ENCODE assay signal across 18 cellular contexts in genomic region chr1:204380293-204380831, GRCh38. TPM values are rescaled to one million over a fixed set of nuclear protein-coding genes. Genes with fewer than 3 reads are reported as not detected.
"Had no signal": no experiment of that assay in that cellular context is flagged by ENCODE, and none has a peak within 500 bp of the region (broad histone marks: within the 10 kb centered on the region; RNA-seq: fewer than 3 reads in every experiment).

No MANE protein-coding gene starts in this region.

- DNase-seq: activated CD4-positive, alpha-beta T cell treated with anti-CD3 and anti-CD28 coated beads, Interleukin-2, amount 10 ng/mL, durations not matched to agents 7 days and 5 days; activated CD8-positive, alpha-beta T cell treated with anti-CD3 and anti-CD28 coated beads, Interleukin-2, amount 10 ng/mL, durations not matched to agents 7 days and 5 days; activated naive CD4-positive, alpha-beta T cell treated with Interleukin-2 at 50 U/mL for 16 hours; activated naive CD8-positive, alpha-beta T cell treated with anti-CD3 and anti-CD28 coated beads, Interleukin-2, amount 10 ng/mL, durations not matched to agents 7 days and 5 days; activated T-cell treated with anti-CD3 and anti-CD28 coated beads, Interleukin-2, amount 50 U/mL, for 24 hours; amygdala; caudate nucleus; erythroblast; head of caudate nucleus; immature natural killer cell; sigmoid colon; spleen; stimulated activated naive B cell treated with anti-CD40 and anti-IgM and Interleukin-4, amounts not matched to agents 10 μg/mL and 1 μg/mL and 100 μg/mL, for 72 hours; T1000; thyroid gland had no signal

- H3K4me3 ChIP-seq: sigmoid colon, spleen, thyroid gland had no signal

- FAIRE-seq: frontal cortex, urothelium cell line had no signal

- H3K27ac ChIP-seq: parathyroid adenoma, sigmoid colon, spleen, thyroid gland had no signal

- H3K27me3 ChIP-seq: thyroid gland had no signal

- H3K9ac ChIP-seq: parathyroid adenoma had no signal

- H2AFZ ChIP-seq: parathyroid adenoma had no signal

- H3K36me3 ChIP-seq: sigmoid colon, spleen, thyroid gland had no signal

- H3K79me2 ChIP-seq: parathyroid adenoma had no signal

- H3K4me1 ChIP-seq: parathyroid adenoma had no signal

- H3K9me3 ChIP-seq: sigmoid colon, spleen, thyroid gland had no signal

RNA-seq across cellular contexts. Expression of gene PLEKHA6, which starts 20.6 kb away (rescaled TPM):
- polyA plus RNA-seq: immature natural killer cell had no signal
